ENCODE assay signal across 22 cellular contexts in genomic region chr7:70790215-70791073, GRCh38.
"Had no signal": no experiment of that assay in that cellular context is flagged by ENCODE, and none has a peak within 500 bp of the region (broad histone marks: within the 10 kb centered on the region; RNA-seq: fewer than 3 reads in every experiment).

No MANE protein-coding gene starts in this region.

- H3K9me3 ChIP-seq: breast epithelium, esophagus squamous epithelium, psoas muscle, right lobe of liver, thyroid gland, uterus had no signal

- H3K27ac ChIP-seq: breast epithelium, esophagus squamous epithelium, psoas muscle, right lobe of liver, thyroid gland, uterus had no signal

- FAIRE-seq: astrocyte had no signal

- H3K36me3 Mint-ChIP-seq: activated naive CD4-positive, alpha-beta T cell treated with anti-CD3 and anti-CD28 coated beads, Interleukin-2, amount 10 ng/mL, durations not matched to agents 7 days and 5 days had no signal

- H3K9me3 Mint-ChIP-seq: activated CD8-positive, alpha-beta T cell treated with anti-CD3 and anti-CD28 coated beads for 36 hours; natural killer cell treated with Interleukin-12 subunit alpha and Interleukin-12 subunit beta and Interleukin-15 and Interleukin-18, amount 100 ng/mL, for 72 hours had no signal

- H3K4me3 Mint-ChIP-seq: activated CD8-positive, alpha-beta T cell treated with anti-CD3 and anti-CD28 coated beads for 36 hours; activated naive CD4-positive, alpha-beta T cell treated with anti-CD3 and anti-CD28 coated beads, Interleukin-2, amount 10 ng/mL, durations not matched to agents 7 days and 5 days; natural killer cell treated with Interleukin-12 subunit alpha and Interleukin-12 subunit beta and Interleukin-15 and Interleukin-18, amount 100 ng/mL, for 72 hours; T-cell had no signal

- H3K27ac Mint-ChIP-seq: activated CD8-positive, alpha-beta T cell treated with anti-CD3 and anti-CD28 coated beads for 36 hours; activated naive CD4-positive, alpha-beta T cell treated with anti-CD3 and anti-CD28 coated beads, Interleukin-2, amount 10 ng/mL, durations not matched to agents 7 days and 5 days; activated T-helper 2 cell treated with anti-CD3 and anti-CD28 coated beads, Interferon-gamma antibody, Interleukin-2, Interleukin-4, amounts not matched to agents 10 μg/mL and 5 μg/mL and 100 μg/mL, durations not matched to agents 14 hours and 24 hours and 36 hours; natural killer cell treated with Interleukin-12 subunit alpha and Interleukin-12 subunit beta and Interleukin-15 and Interleukin-18, amount 100 ng/mL, for 72 hours had no signal

- H3K4me2 ChIP-seq: smooth muscle cell had no signal

- H3K4me3 ChIP-seq: breast epithelium, esophagus squamous epithelium, lung, psoas muscle, right lobe of liver, smooth muscle cell, thyroid gland, uterus had no signal

- H3K36me3 ChIP-seq: uterus had no signal

- ATAC-seq: activated CD8-positive, alpha-beta T cell treated with anti-CD3 and anti-CD28 coated beads for 36 hours; left cardiac atrium; psoas muscle; SK-N-SH treated with all-trans-retinoic acid at 6 μM for 48 hours; T-cell had no signal

- DNase-seq: activated CD4-positive, alpha-beta T cell treated with anti-CD3 and anti-CD28 coated beads for 48 hours; activated CD4-positive, CD25-positive, alpha-beta regulatory T cell; activated CD8-positive, alpha-beta T cell treated with anti-CD3 and anti-CD28 coated beads for 36 hours; activated naive CD4-positive, alpha-beta T cell treated with anti-CD3 and anti-CD28 coated beads, Interleukin-2, amount 10 ng/mL, durations not matched to agents 7 days and 5 days; activated T-cell treated with anti-CD3 and anti-CD28 coated beads, Interleukin-2, amount 50 U/mL, for 1 hour; effector CD4-positive, alpha-beta T cell; esophagus squamous epithelium; left cardiac atrium; psoas muscle; right lobe of liver; stimulated activated CD4-positive, alpha-beta T cell treated with anti-CD3 and anti-CD28 coated beads, Interleukin-4, amount 100 ng/mL, for 1 hour; T-cell; T-helper 9 cell; thyroid gland; uterus had no signal

- H3K27me3 Mint-ChIP-seq: activated CD8-positive, alpha-beta T cell treated with anti-CD3 and anti-CD28 coated beads for 36 hours; activated naive CD4-positive, alpha-beta T cell treated with anti-CD3 and anti-CD28 coated beads, Interleukin-2, amount 10 ng/mL, durations not matched to agents 7 days and 5 days; natural killer cell treated with Interleukin-12 subunit alpha and Interleukin-12 subunit beta and Interleukin-15 and Interleukin-18, amount 100 ng/mL, for 72 hours; T-cell had no signal

- H3K27me3 ChIP-seq: breast epithelium, esophagus squamous epithelium, right lobe of liver, thyroid gland, uterus had no signal

- H3K4me1 ChIP-seq: breast epithelium, esophagus squamous epithelium, psoas muscle, right lobe of liver, thyroid gland, uterus had no signal
